Comparison of ENCODE assay signal across 8 cellular contexts in genomic region chr7:24821045-24821853, GRCh38.
DNase-seq lines count a peak whose midpoint lies in the region; ATAC-seq, FAIRE-seq and TF ChIP-seq lines count a peak whose summit lies in the region.

No MANE protein-coding gene starts in this region.

- peak; percentile 96 for FAIRE-seq in GM18507 (lab: Jason Lieb, UNC)

- TF ChIP-seq POLR2A in esophagus muscularis mucosa (IDR thresholded peaks at IDR 0.05; ENCODE audit: low read depth) = no peak

- TF ChIP-seq CTCF in 22Rv1 (IDR thresholded peaks at IDR 0.05) = no peak
- peak in 1 of 3 experiments; percentile 15 for TF ChIP-seq CTCF in esophagus muscularis mucosa (IDR thresholded peaks at IDR 0.05)

- ATAC-seq in HG02943 (IDR thresholded peaks at IDR 0.05; ENCODE audit: low read depth, unreplicated experiment) = peak; percentile 78

- H3K4me3 ChIP-seq in esophagus muscularis mucosa (no peak overlapping the region), rectal smooth muscle tissue (ENCODE audit: low read length) (peak overlapping the region; percentile 39)

- peak overlapping the region; percentile 59 for H3K27ac ChIP-seq in 22Rv1
- H3K27ac ChIP-seq in esophagus muscularis mucosa (replicated peaks in 1 of 4) = peak overlapping the region; percentile 24 to 62 (median 52)
- H3K27ac ChIP-seq in rectal smooth muscle tissue (ENCODE audit: low read depth, low read length) = peak overlapping the region; percentile 11

- 38% methylated on average over 10 of the region's 10 CpGs for WGBS in esophagus muscularis mucosa

- no peak overlapping the region for H3K9ac ChIP-seq in rectal smooth muscle tissue (ENCODE audit: low read length)

- intact Hi-C loops in esophagus muscularis mucosa (cut with DNase I) = loop anchor here (2.0 kb wide), 1 partner anchor 250 kb away; no protein-coding TSS in a partner anchor

- H3K36me3 ChIP-seq in esophagus muscularis mucosa (no peaks in the 10 kb centered on the region), rectal smooth muscle tissue (ENCODE audit: control insufficient read depth, insufficient read depth, low read length) (no peaks in the 10 kb centered on the region)

- peak; percentile 53 for DNase-seq in GM18507 (ENCODE audit: extremely low spot score, insufficient read length, low read depth)
- peak; percentile 92 to 95 for DNase-seq in NOMO-1 (lab: John Stamatoyannopoulos, UW; ENCODE audit: unreplicated experiment in 2 of 2)
- DNase-seq in activated CD8-positive, alpha-beta memory T cell treated with anti-CD3 and anti-CD28 coated beads, Interleukin-2, amount 50 U/mL, for 4 hours = peak; percentile 77
- DNase-seq in esophagus muscularis mucosa (ENCODE audit: extremely low spot score) = no peak
- DNase-seq in NCI-H1105 treated with DMSO at 0.1 percent for 48 hours (lab: John Stamatoyannopoulos, UW) = no peak

- no peaks in the 10 kb centered on the region for H3K27me3 ChIP-seq in esophagus muscularis mucosa
- no peaks in the 10 kb centered on the region for H3K27me3 ChIP-seq in rectal smooth muscle tissue (ENCODE audit: control insufficient read depth, insufficient read depth, low read length)

- H3K4me1 ChIP-seq in esophagus muscularis mucosa = peaks cover 19 to 35% (median 35%) of the 10 kb centered on the region in 4 donors
- H3K4me1 ChIP-seq in rectal smooth muscle tissue (ENCODE audit: control insufficient read depth, insufficient read depth, low read length) = no peaks in the 10 kb centered on the region

- H3K9me3 ChIP-seq in esophagus muscularis mucosa = no peaks in the 10 kb centered on the region

- no peak for TF ChIP-seq EP300 in esophagus muscularis mucosa (IDR thresholded peaks at IDR 0.05)

Comparison
In these comparisons a context has a peak if more than half of its experiments do, and no peak if none do; other contexts are left out.
1. DNase-seq: peak in GM18507 (single experiment), NOMO-1 (2 of 2) and activated CD8-positive, alpha-beta memory T cell treated with anti-CD3 and anti-CD28 coated beads, Interleukin-2, amount 50 U/mL, for 4 hours (single experiment); none in esophagus muscularis mucosa (single experiment) and NCI-H1105 treated with DMSO at 0.1 percent for 48 hours (single experiment).
2. Peak in every context shown above with its lines, with median percentiles within 50 percentile points of each other: H3K27ac ChIP-seq.